Comparison of ENCODE assay signal across 8 cellular contexts in genomic region chr1:87684194-87684593, GRCh38.
A peak's percentile ranks its signal among the peaks of the same experiment; 100 is the strongest.
DNase-seq lines count a peak whose midpoint lies in the region; ATAC-seq and TF ChIP-seq lines count a peak whose summit lies in the region.

No MANE protein-coding gene starts in this region.

- H3K36me3 ChIP-seq in HUES64 (ENCODE audit: insufficient read depth, low read length) = no peaks in the 10 kb centered on the region
- H3K36me3 ChIP-seq in lung (ENCODE audit: control insufficient read depth in 2 of 2, insufficient read depth in 2 of 2, low read length in 2 of 2) = no peaks in the 10 kb centered on the region
- H3K36me3 ChIP-seq in upper lobe of left lung = no peaks in the 10 kb centered on the region

- H3K4me1 ChIP-seq in HUES64 (ENCODE audit: insufficient read depth, low read length) (peaks cover 45% of the 10 kb centered on the region), lung (ENCODE audit: control insufficient read depth in 2 of 2, insufficient read depth in 2 of 2, low read length in 2 of 2) (peaks cover 0 to 6% of the 10 kb centered on the region in 2 donors), upper lobe of left lung (peaks cover 0 to 19% (median 7%) of the 10 kb centered on the region in 4 donors)

- CTCF ChIA-PET in AG04449 (lab: Yijun Ruan, JAX) = interaction anchor here (1.5 kb wide), 1 partner anchor 11 kb away, joined by 4 read pairs; no protein-coding TSS in a partner anchor

- DNase-seq in AG04449 (ENCODE audit: low read depth, low spot score) = no peak
- peak; percentile 1 for DNase-seq in central memory CD4-positive, alpha-beta T cell
- DNase-seq in lung (ENCODE audit: low spot score) = no peak
- DNase-seq in upper lobe of left lung = peak; percentile 19 to 73
- DNase-seq in GM03348 (ENCODE audit: low spot score) = no peak
- DNase-seq in GM20000 (ENCODE audit: low spot score) = no peak
- no peak for DNase-seq in stimulated activated CD8-positive, alpha-beta memory T cell treated with anti-CD3 and anti-CD28 coated beads, Interleukin-4, amount 100 ng/mL, for 48 hours

- H3K27ac ChIP-seq in HUES64 (ENCODE audit: low read depth, low read length) (no peak overlapping the region), lung (ENCODE audit: low read depth in 1 of 2, low read length in 1 of 2) (peak overlapping the region in 1 of 2 donors; percentile 58), upper lobe of left lung (peak overlapping the region; percentile 52 to 61 (median 58))

- TF ChIP-seq POLR2A in upper lobe of left lung (IDR thresholded peaks at IDR 0.05) = no peak

- H3K9me3 ChIP-seq in HUES64 (ENCODE audit: insufficient read depth, low read depth, low read length) (0 out of 2 replicates have a peak, but pooled peaks cover 3% of the 10 kb centered on the region), lung (ENCODE audit: control insufficient read depth in 2 of 2, insufficient read depth in 1 of 2, low read length in 1 of 2) (no peaks in the 10 kb centered on the region), upper lobe of left lung (no peaks in the 10 kb centered on the region)

- TF ChIP-seq CTCF in AG04449 (IDR thresholded peaks at IDR 0.05; ENCODE audit: insufficient read depth, low read length, missing control alignments) (no peak), lung (IDR thresholded peaks at IDR 0.05; ENCODE audit: control extremely low read depth, extremely low read depth) (no peak), upper lobe of left lung (IDR thresholded peaks at IDR 0.05) (no peak), GM20000 (IDR thresholded peaks at IDR 0.05; ENCODE audit: extremely low read depth, missing control alignments) (no peak)

- H3K27me3 ChIP-seq in HUES64 (ENCODE audit: insufficient read depth, low read length) (peaks cover 41% of the 10 kb centered on the region), lung (ENCODE audit: control insufficient read depth, insufficient read depth) (no peaks in the 10 kb centered on the region), upper lobe of left lung (no peaks in the 10 kb centered on the region)

- TF ChIP-seq EP300 in upper lobe of left lung (IDR thresholded peaks at IDR 0.05) = no peak

- H3K4me3 ChIP-seq in AG04449 (ENCODE audit: low read depth, low read length) (peak overlapping the region; percentile 43), HUES64 (ENCODE audit: low read length) (peak overlapping the region; percentile 23), lung (peak overlapping the region; percentile 59), upper lobe of left lung (peak overlapping the region in 3 of 4 donors; percentile 33 to 51 (median 50))

- 62% methylated on average over 12 of the region's 14 CpGs for WGBS in HUES64
- 30 to 60% methylated on average over 14 of the region's 14 CpGs for WGBS in lung, 2 donors
- 31 to 51% methylated on average over 14 of the region's 14 CpGs for WGBS in upper lobe of left lung, 2 donors

- POLR2A ChIA-PET in AG04449 (lab: Yijun Ruan, JAX) = no interaction called here

- no peak overlapping the region for H3K9ac ChIP-seq in HUES64 (ENCODE audit: low read depth, low read length)

- ATAC-seq in lung (ENCODE audit: insufficient read depth, low FRiP score) (peak; percentile 74), upper lobe of left lung (ENCODE audit: low FRiP score in 2 of 2) (peak; percentile 30 to 59)

Comparison
In these comparisons a context has a peak if more than half of its experiments do, and no peak if none do; other contexts are left out.
1. DNase-seq: peak in central memory CD4-positive, alpha-beta T cell (single experiment) and upper lobe of left lung (2 of 2); none in AG04449 (single experiment), lung (single experiment), GM03348 (single experiment), GM20000 (single experiment) and stimulated activated CD8-positive, alpha-beta memory T cell treated with anti-CD3 and anti-CD28 coated beads, Interleukin-4, amount 100 ng/mL, for 48 hours (single experiment).
2. Peak in every context shown above with its lines, with median percentiles within 50 percentile points of each other: H3K4me3 ChIP-seq.